14 cellular contexts compared by ENCODE assay signal in the genomic region with DNA sequence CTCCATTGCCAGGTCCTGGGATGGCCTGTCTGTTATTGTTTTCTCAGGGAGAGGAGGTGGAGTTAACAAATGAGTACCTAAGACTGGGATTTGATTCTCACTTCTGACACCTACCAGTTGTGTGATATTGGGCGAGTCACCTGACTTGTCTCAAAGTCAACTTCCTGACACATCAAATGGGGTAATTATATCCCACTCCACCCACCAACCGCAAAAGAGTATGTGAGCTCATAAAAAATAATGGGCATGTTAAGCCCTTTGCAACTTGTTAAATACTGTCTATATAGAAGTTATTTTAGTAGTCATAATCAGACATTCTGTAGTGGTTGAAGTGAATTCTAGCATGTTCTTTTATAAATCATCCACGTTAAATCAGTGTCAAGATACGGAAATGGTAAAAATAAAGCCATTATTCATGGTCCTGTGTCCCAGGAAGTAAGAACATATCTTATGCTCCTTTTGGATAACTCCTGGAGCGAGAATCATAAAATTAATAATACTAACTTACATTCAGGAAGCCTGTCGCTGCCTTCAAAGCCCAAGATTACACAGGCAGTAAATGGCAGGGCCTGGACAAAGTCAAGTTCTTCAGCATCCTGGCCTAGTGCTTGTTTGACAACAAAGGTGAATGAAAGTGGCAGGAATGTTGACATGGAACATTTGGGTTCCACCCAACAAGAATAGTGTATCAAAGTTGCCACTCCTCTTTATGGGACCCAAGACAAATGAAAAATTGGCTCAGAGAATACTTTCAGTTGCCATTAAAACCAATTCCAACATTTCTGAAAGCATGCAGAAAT. TPM values are rescaled to one million over a fixed set of nuclear protein-coding genes. Genes with fewer than 3 reads are reported as not detected.
DNase-seq lines count a peak whose midpoint lies in the region; ATAC-seq and TF ChIP-seq lines count a peak whose summit lies in the region.
"Had no signal": no experiment of that assay in that cellular context is flagged by ENCODE, and none has a peak within 500 bp of the region (broad histone marks: within the 10 kb centered on the region; RNA-seq: fewer than 3 reads in every experiment).

No MANE protein-coding gene starts in this region.

- no peaks in the 10 kb centered on the region for H3K27me3 ChIP-seq in CD4-positive, alpha-beta T cell (ENCODE audit: control insufficient read depth, insufficient read depth, low read length)
- H3K27me3 ChIP-seq in left lung = no peaks in the 10 kb centered on the region
- H3K27me3 ChIP-seq: BLaER1 treated with 17β-estradiol and CSF1 and Interleukin-3, amounts not matched to agents 10 nM and 100 nM; cardiac muscle cell had no signal

- CTCF ChIA-PET in CD4-positive, alpha-beta T cell (lab: Charles Lee) = interaction anchor here (1.2 to 2.6 kb wide), 6 partner anchors 11 to 98 kb away, joined by 3 to 9 read pairs (median 4); a partner anchor contains a TSS

- peaks cover 89% of the 10 kb centered on the region for H3K4me1 Mint-ChIP-seq in CD4-positive, alpha-beta T cell (ENCODE audit: low read depth)
- peaks cover 74% of the 10 kb centered on the region for H3K4me1 Mint-ChIP-seq in activated T-helper 2 cell treated with anti-CD3 and anti-CD28 coated beads, Interferon-gamma antibody, Interleukin-2, Interleukin-4, amounts not matched to agents 10 μg/mL and 5 μg/mL and 100 μg/mL, durations not matched to agents 14 hours and 24 hours and 36 hours (ENCODE audit: low read depth)

- H3K4me1 ChIP-seq in left lung = peaks cover 0 to 6% of the 10 kb centered on the region in 2 donors

- POLR2A ChIA-PET in CD4-positive, alpha-beta T cell (lab: Charles Lee) = interaction anchor here (0.9 to 3.6 kb wide), 10 partner anchors 9 to 92 kb away, joined by 3 to 15 read pairs (median 6); a partner anchor contains a TSS

- no peak overlapping the region for H3K4me3 ChIP-seq in left lung
- H3K4me3 ChIP-seq: BLaER1 treated with 17β-estradiol and CSF1 and Interleukin-3, amounts not matched to agents 10 nM and 100 nM; cardiac muscle cell; lung had no signal

- H3K27ac ChIP-seq in CD4-positive, alpha-beta T cell (ENCODE audit: low read depth, low read length) = no peak overlapping the region
- no peak overlapping the region for H3K27ac ChIP-seq in left lung
- H3K27ac ChIP-seq: BLaER1 treated with 17β-estradiol and CSF1 and Interleukin-3, amounts not matched to agents 10 nM and 100 nM; cardiac muscle cell had no signal

- intact Hi-C loops in CD4-positive, alpha-beta T cell (cut with DNase I, micrococcal nuclease) = loop anchor here (2.0 to 10.0 kb wide), 3 partner anchors 54 to 308 kb away; a partner anchor contains a TSS
- intact Hi-C loops in activated T-helper 2 cell treated with anti-CD3 and anti-CD28 coated beads, Interferon-gamma antibody, Interleukin-2, Interleukin-4, amounts not matched to agents 10 μg/mL and 5 μg/mL and 100 μg/mL, durations not matched to agents 14 hours and 24 hours and 36 hours (cut with micrococcal nuclease) = loop anchor here (10.0 kb wide), 1 partner anchor 748 kb away; no protein-coding TSS in a partner anchor
- intact Hi-C loops in left lung (cut with DNase I) = no loop called here

- peak overlapping the region; percentile 36 for H3K4me3 Mint-ChIP-seq in CD4-positive, alpha-beta T cell
- no peak overlapping the region for H3K4me3 Mint-ChIP-seq in activated T-helper 2 cell treated with anti-CD3 and anti-CD28 coated beads, Interferon-gamma antibody, Interleukin-2, Interleukin-4, amounts not matched to agents 10 μg/mL and 5 μg/mL and 100 μg/mL, durations not matched to agents 14 hours and 24 hours and 36 hours (ENCODE audit: low read depth)

- DNase-seq in CD4-positive, alpha-beta T cell = peak in 3 of 10 experiments; percentile 11 to 49 (median 25)
- DNase-seq in NCI-H69 (lab: John Stamatoyannopoulos, UW) (peak; percentile 40), left lung (no peak), KG1 (lab: John Stamatoyannopoulos, UW) (no peak), ecto neural progenitor cell (ENCODE audit: low spot score) (no peak), D341Med (ENCODE audit: low spot score) (no peak)
- no peak for DNase-seq in activated T-helper 2 cell treated with anti-CD3 and anti-CD28 coated beads, Interferon-gamma antibody, Interleukin-2, Interleukin-4, amounts not matched to agents 10 μg/mL and 5 μg/mL and 100 μg/mL, durations not matched to agents 14 hours and 24 hours and 36 hours (ENCODE audit: low spot score)
- DNase-seq: IMR-90, NCI-H1694 treated with DMSO at 0.1 percent for 48 hours had no signal

- H3K27me3 Mint-ChIP-seq in CD4-positive, alpha-beta T cell = peaks cover 7% of the 10 kb centered on the region
- H3K27me3 Mint-ChIP-seq in activated T-helper 2 cell treated with anti-CD3 and anti-CD28 coated beads, Interferon-gamma antibody, Interleukin-2, Interleukin-4, amounts not matched to agents 10 μg/mL and 5 μg/mL and 100 μg/mL, durations not matched to agents 14 hours and 24 hours and 36 hours (ENCODE audit: low read depth) = no peaks in the 10 kb centered on the region

- H3K36me3 ChIP-seq in left lung = no peaks in the 10 kb centered on the region
- H3K36me3 ChIP-seq: BLaER1 treated with 17β-estradiol and CSF1 and Interleukin-3, amounts not matched to agents 10 nM and 100 nM; cardiac muscle cell had no signal

- peak overlapping the region; percentile 80 for H3K27ac Mint-ChIP-seq in CD4-positive, alpha-beta T cell
- peak overlapping the region; percentile 28 for H3K27ac Mint-ChIP-seq in activated T-helper 2 cell treated with anti-CD3 and anti-CD28 coated beads, Interferon-gamma antibody, Interleukin-2, Interleukin-4, amounts not matched to agents 10 μg/mL and 5 μg/mL and 100 μg/mL, durations not matched to agents 14 hours and 24 hours and 36 hours

- H3K9me3 Mint-ChIP-seq in CD4-positive, alpha-beta T cell = no peaks in the 10 kb centered on the region
- H3K9me3 Mint-ChIP-seq in activated T-helper 2 cell treated with anti-CD3 and anti-CD28 coated beads, Interferon-gamma antibody, Interleukin-2, Interleukin-4, amounts not matched to agents 10 μg/mL and 5 μg/mL and 100 μg/mL, durations not matched to agents 14 hours and 24 hours and 36 hours = peaks cover 3% of the 10 kb centered on the region

- H3K36me3 Mint-ChIP-seq in CD4-positive, alpha-beta T cell (ENCODE audit: low read depth) = peaks cover 10% of the 10 kb centered on the region
- peaks cover 36% of the 10 kb centered on the region for H3K36me3 Mint-ChIP-seq in activated T-helper 2 cell treated with anti-CD3 and anti-CD28 coated beads, Interferon-gamma antibody, Interleukin-2, Interleukin-4, amounts not matched to agents 10 μg/mL and 5 μg/mL and 100 μg/mL, durations not matched to agents 14 hours and 24 hours and 36 hours (ENCODE audit: low read depth)

- peak; percentile 27 for ATAC-seq in CD4-positive, alpha-beta T cell (ENCODE audit: poor library complexity)
- ATAC-seq in left lung (peak; percentile 21), HG03025 (IDR thresholded peaks at IDR 0.05; ENCODE audit: low FRiP score, unreplicated experiment) (no peak)
- ATAC-seq: esophagus mucosa had no signal

- no peaks in the 10 kb centered on the region for H3K9me3 ChIP-seq in CD4-positive, alpha-beta T cell (ENCODE audit: control insufficient read depth, low read length)
- no peaks in the 10 kb centered on the region for H3K9me3 ChIP-seq in left lung
- H3K9me3 ChIP-seq: BLaER1 treated with 17β-estradiol and CSF1 and Interleukin-3, amounts not matched to agents 10 nM and 100 nM had no signal

- no peak for TF ChIP-seq CTCF in CD4-positive, alpha-beta T cell (IDR thresholded peaks at IDR 0.05)
- TF ChIP-seq CTCF in left lung (IDR thresholded peaks at IDR 0.05) = no peak

RNA-seq across cellular contexts. Expression of a gene that starts 54.3 kb away (rescaled TPM):
- total RNA-seq in CD4-positive, alpha-beta T cell = 10 to 100 TPM; 35.4 to 36.7 TPM
- total RNA-seq in activated T-helper 2 cell treated with anti-CD3 and anti-CD28 coated beads, Interferon-gamma antibody, Interleukin-2, Interleukin-4, amounts not matched to agents 10 μg/mL and 5 μg/mL and 100 μg/mL, durations not matched to agents 14 hours and 24 hours and 36 hours = 16.0 and 17.3 TPM in 2 replicates
- total RNA-seq in left lung = 10 to 100 TPM; 21.3 to 39.7 TPM

Comparison
In these comparisons a context has a peak if more than half of its experiments do, and no peak if none do; other contexts are left out.
1. intact Hi-C loops: an anchor here in CD4-positive, alpha-beta T cell (2.0 to 10.0 kb wide) and activated T-helper 2 cell treated with anti-CD3 and anti-CD28 coated beads, Interferon-gamma antibody, Interleukin-2, Interleukin-4, amounts not matched to agents 10 μg/mL and 5 μg/mL and 100 μg/mL, durations not matched to agents 14 hours and 24 hours and 36 hours (10.0 kb wide); none called in left lung.